In the genomic region with DNA sequence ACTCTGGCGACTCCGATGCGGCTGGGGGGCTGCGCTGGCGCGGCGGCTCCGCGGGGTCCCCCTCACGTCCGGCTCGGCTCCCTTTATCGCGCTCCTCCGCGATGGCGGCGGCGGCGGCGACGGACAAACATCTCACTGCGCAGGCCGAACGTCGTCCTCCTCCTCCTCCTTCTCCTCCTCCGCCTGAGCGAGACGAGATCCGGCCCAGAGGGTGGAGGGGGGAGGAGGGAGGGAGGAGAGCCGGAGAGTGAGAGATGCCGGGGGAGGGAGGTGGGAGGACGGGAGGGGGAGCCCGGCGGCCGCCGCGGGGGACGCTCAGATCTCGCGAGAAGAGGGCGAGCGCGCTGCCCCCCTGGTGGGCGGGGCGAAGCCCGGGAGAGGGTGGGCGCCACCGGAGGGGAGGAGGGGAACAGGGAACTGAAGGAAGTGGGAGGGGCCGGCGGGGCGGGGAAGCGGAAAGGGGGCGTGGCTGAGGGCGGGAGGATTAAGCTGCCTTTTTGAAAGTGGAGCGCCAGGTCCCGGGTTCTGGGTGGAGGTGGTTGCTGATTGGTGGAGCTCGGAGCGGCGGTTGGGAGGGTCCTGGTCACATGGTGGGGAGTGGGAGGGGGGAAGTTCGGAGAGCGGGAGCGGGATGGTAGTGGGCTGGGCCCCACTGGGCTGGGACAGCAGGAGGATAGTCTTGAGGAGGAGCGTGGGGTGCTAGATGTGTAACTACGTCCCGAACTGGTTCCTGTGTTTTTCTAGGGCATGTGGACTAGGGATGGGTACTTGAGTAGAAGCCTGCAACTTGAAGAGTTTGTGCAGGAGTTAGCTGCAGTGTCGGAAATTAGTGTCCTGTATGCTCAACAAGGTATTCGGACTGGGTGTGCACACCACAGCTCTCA, we compare ENCODE assay signal across 7 cellular contexts. TPM values are rescaled to one million over a fixed set of nuclear protein-coding genes. Genes with fewer than 3 reads are reported as not detected.
A peak's percentile ranks its signal among the peaks of the same experiment; 100 is the strongest.
DNase-seq lines count a peak whose midpoint lies in the region; ATAC-seq, FAIRE-seq and TF ChIP-seq lines count a peak whose summit lies in the region.

A gene (minus strand): TSS at position 159 of the 884 bp plus-strand sequence. CDS start 354 bp downstream, outside the sequence.

- H3K27ac ChIP-seq in hepatocyte = peak within 1 kb of the TSS; percentile 99

- H3K27me3 ChIP-seq in hepatocyte = no peaks in the 10 kb centered on the region

- peak; percentile 98 for FAIRE-seq in GM18507 (lab: Jason Lieb, UNC)

- no peak for TF ChIP-seq CTCF in astrocyte of the cerebellum (IDR thresholded peaks at IDR 0.05; ENCODE audit: low read depth, low read length, missing control alignments)
- TF ChIP-seq CTCF in hepatocyte (IDR thresholded peaks at IDR 0.05; ENCODE audit: poor library complexity) = no peak

- in situ Hi-C loops in astrocyte of the cerebellum (cut with HindIII; ENCODE audit: low sequenced_read_pairs) = no loop called here

- peak within 1 kb of the TSS; percentile 95 for H3K4me2 ChIP-seq in hepatocyte

- H3K79me2 ChIP-seq in hepatocyte = peaks cover 40% of the 10 kb centered on the region

- peaks cover 40% of the 10 kb centered on the region for H4K20me1 ChIP-seq in hepatocyte (ENCODE audit: insufficient read depth, poor library complexity, severe bottlenecking)

- no peaks in the 10 kb centered on the region for H3K36me3 ChIP-seq in hepatocyte (replicated peaks; ENCODE audit: insufficient read depth, low read depth)

- peak within 1 kb of the TSS; percentile 81 for H2AFZ ChIP-seq in hepatocyte

- H3K4me1 ChIP-seq in hepatocyte (ENCODE audit: insufficient read depth) = peaks cover 16% of the 10 kb centered on the region

- peak; percentile 91 for DNase-seq in GM18507 (ENCODE audit: extremely low spot score, insufficient read length, low read depth)
- DNase-seq in NCI-H2029 treated with DMSO at 0.1 percent for 48 hours (lab: John Stamatoyannopoulos, UW) = peak; percentile 92
- DNase-seq in T-helper 9 cell = peak; percentile 100
- peak; percentile 95 for DNase-seq in astrocyte of the cerebellum (ENCODE audit: low read depth)
- DNase-seq in hepatocyte (ENCODE audit: low spot score) = peak; percentile 99
- peak; percentile 93 for DNase-seq in retina

- peak; percentile 67 for ATAC-seq in HG02981 (IDR thresholded peaks at IDR 0.05; ENCODE audit: unreplicated experiment)

- under 1% methylated on average over 24 of the region's 68 CpGs for WGBS in hepatocyte (ENCODE audit: low lambda C conversion rate, missing lambda C conversion rate)

- no peaks in the 10 kb centered on the region for H3K9me2 ChIP-seq in hepatocyte (replicated peaks; ENCODE audit: insufficient read depth)

- no peaks in the 10 kb centered on the region for H3K9me3 ChIP-seq in hepatocyte (ENCODE audit: low read depth)

- H3K4me3 ChIP-seq in astrocyte of the cerebellum (ENCODE audit: low read depth, low read length) = peak within 1 kb of the TSS; percentile 91
- H3K4me3 ChIP-seq in hepatocyte = peak within 1 kb of the TSS; percentile 89

RNA-seq across cellular contexts. Expression of the gene that starts here (rescaled TPM):
- 63.9 and 79.0 TPM in 2 replicates for total RNA-seq in hepatocyte
- 54.9 and 66.4 TPM in 2 replicates for polyA plus RNA-seq in hepatocyte

Comparison
In these comparisons a context has a peak if more than half of its experiments do, and no peak if none do; other contexts are left out.
1. Peak in every context shown above with its lines: DNase-seq, ATAC-seq, H3K4me3 ChIP-seq and H3K27ac ChIP-seq.